ENCODE assay signal across 23 cellular contexts in the genomic region with DNA sequence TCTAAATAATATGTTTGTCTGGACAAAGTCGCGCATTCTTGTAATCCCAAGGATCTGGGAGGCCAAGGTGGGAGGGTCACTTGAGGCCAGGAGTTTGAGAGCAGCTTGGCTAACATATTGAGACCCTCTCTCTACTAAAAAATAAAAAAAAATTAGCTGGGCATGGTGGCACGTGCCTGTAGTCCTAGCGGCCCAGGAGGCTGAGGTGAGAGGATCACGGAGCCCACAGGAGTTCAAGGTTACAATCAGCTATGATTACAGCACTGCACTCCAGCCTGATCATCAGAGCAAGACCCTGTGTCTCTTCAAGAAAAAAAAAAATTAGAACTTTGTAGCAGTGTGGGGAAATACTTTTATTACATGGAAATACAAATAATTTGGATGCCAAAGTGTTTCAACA. TPM values are rescaled to one million over a fixed set of nuclear protein-coding genes. Genes with fewer than 3 reads are reported as not detected.
DNase-seq lines count a peak whose midpoint lies in the region; ATAC-seq, FAIRE-seq and TF ChIP-seq lines count a peak whose summit lies in the region.
"Had no signal": no experiment of that assay in that cellular context is flagged by ENCODE, and none has a peak within 500 bp of the region (broad histone marks: within the 10 kb centered on the region; RNA-seq: fewer than 3 reads in every experiment).

No MANE protein-coding gene starts in this region.

- H3K4me1 ChIP-seq in ascending aorta (peaks cover 6 to 20% of the 10 kb centered on the region in 2 donors), mesenchymal stem cell (ENCODE audit: control insufficient read depth, insufficient read depth, low read depth, low read length) (no peaks in the 10 kb centered on the region), thoracic aorta (ENCODE audit: control insufficient read depth in 1 of 2, low read depth in 2 of 2) (peaks cover 10 to 57% of the 10 kb centered on the region in 2 donors), adrenal gland (replicated peaks in 1 of 2) (peaks cover 14 to 25% of the 10 kb centered on the region in 2 donors)

- H3K27me3 ChIP-seq in ascending aorta = no peaks in the 10 kb centered on the region
- H3K27me3 ChIP-seq in mesenchymal stem cell (ENCODE audit: control insufficient read depth in 1 of 2, insufficient read depth in 1 of 2, low read length in 2 of 2) = peaks cover 0 to 10% of the 10 kb centered on the region in 2 experiments
- H3K27me3 ChIP-seq in thoracic aorta (replicated peaks; ENCODE audit: insufficient read depth) = no peaks in the 10 kb centered on the region
- H3K27me3 ChIP-seq in adrenal gland = no peaks in the 10 kb centered on the region

- no peak overlapping the region for H4K8ac ChIP-seq in mesenchymal stem cell (ENCODE audit: low read length)

- H3K27ac ChIP-seq in ascending aorta = peak overlapping the region; percentile 53 to 73
- H3K27ac ChIP-seq in mesenchymal stem cell (ENCODE audit: low read length, poor library complexity, severe bottlenecking) = no peak overlapping the region
- peak overlapping the region; percentile 58 to 67 for H3K27ac ChIP-seq in thoracic aorta
- no peak overlapping the region for H3K27ac ChIP-seq in adrenal gland
- H3K27ac ChIP-seq: A549, KMS-11, SK-N-MC had no signal

- H3K9me3 ChIP-seq in ascending aorta = no peaks in the 10 kb centered on the region
- H3K9me3 ChIP-seq in mesenchymal stem cell (ENCODE audit: control insufficient read depth, low read length) = no peaks in the 10 kb centered on the region
- H3K9me3 ChIP-seq in thoracic aorta = no peaks in the 10 kb centered on the region
- H3K9me3 ChIP-seq in adrenal gland (replicated peaks in 1 of 3) = no peaks in the 10 kb centered on the region

- H3K4me1 Mint-ChIP-seq in HFFc6 (ENCODE audit: low read depth) = peaks cover 17% of the 10 kb centered on the region
- peaks cover 3% of the 10 kb centered on the region for H3K4me1 Mint-ChIP-seq in activated CD8-positive, alpha-beta T cell treated with anti-CD3 and anti-CD28 coated beads for 36 hours (ENCODE audit: low read depth)
- H3K4me1 Mint-ChIP-seq: CD4-positive, alpha-beta memory T cell; IgD-negative memory B cell had no signal

- DNase-seq in HFFc6 (no peak), ascending aorta (ENCODE audit: low spot score in 2 of 2) (no peak), mesenchymal stem cell (no peak), thoracic aorta (ENCODE audit: low spot score) (no peak), GM12891 (ENCODE audit: insufficient read length, low spot score) (no peak), adrenal gland (no peak)
- no peak for DNase-seq in activated CD8-positive, alpha-beta T cell treated with anti-CD3 and anti-CD28 coated beads for 36 hours
- DNase-seq: CD4-positive, alpha-beta memory T cell; COR-L47; NCI-H1048; NCI-H1417; NCI-H1694; NCI-H2029 treated with DMSO at 0.1 percent for 48 hours; NCI-H526 treated with DMSO at 0.1 percent for 48 hours; SHP77 had no signal

- no peak overlapping the region for H3K23ac ChIP-seq in mesenchymal stem cell (ENCODE audit: low read length in 2 of 2)

- H2BK5ac ChIP-seq in mesenchymal stem cell (ENCODE audit: low read depth, low read length, poor library complexity, severe bottlenecking) = no peak overlapping the region

- 0 out of 2 replicates have a peak overlapping the region, but pooled peaks have one; percentile 4 for H3K27ac Mint-ChIP-seq in HFFc6
- no peak overlapping the region for H3K27ac Mint-ChIP-seq in activated CD8-positive, alpha-beta T cell treated with anti-CD3 and anti-CD28 coated beads for 36 hours
- H3K27ac Mint-ChIP-seq: CD4-positive, alpha-beta memory T cell; IgD-negative memory B cell had no signal

- H2BK120ac ChIP-seq in mesenchymal stem cell (ENCODE audit: low read depth, low read length) = no peak overlapping the region

- TF ChIP-seq POLR2A in GM12891 (IDR thresholded peaks at IDR 0.05; ENCODE audit: low read depth, low read length) = no peak
- TF ChIP-seq POLR2A in adrenal gland (IDR thresholded peaks at IDR 0.05) = no peak

- no peak overlapping the region for H3K18ac ChIP-seq in mesenchymal stem cell (ENCODE audit: low read depth in 1 of 2, low read length in 2 of 2)

- peaks cover 2% of the 10 kb centered on the region for H3K27me3 Mint-ChIP-seq in HFFc6 (ENCODE audit: insufficient read depth)
- peaks cover 9% of the 10 kb centered on the region for H3K27me3 Mint-ChIP-seq in activated CD8-positive, alpha-beta T cell treated with anti-CD3 and anti-CD28 coated beads for 36 hours

- no peak overlapping the region for H3K4me2 ChIP-seq in mesenchymal stem cell (ENCODE audit: low read length, poor library complexity, severe bottlenecking)
- H3K4me2 ChIP-seq: A549, KMS-11 had no signal

- no peak overlapping the region for H2BK12ac ChIP-seq in mesenchymal stem cell (ENCODE audit: low read length in 2 of 2)

- whole genome bisulfite sequencing in mesenchymal stem cell = 73% methylated on average over 3 of the region's 5 CpGs
- 68 to 76% (median 72%) methylated on average over 5 of the region's 5 CpGs for whole genome bisulfite sequencing in adrenal gland, 4 donors

- H3K4ac ChIP-seq in mesenchymal stem cell (ENCODE audit: low read depth in 1 of 2, low read length in 2 of 2) = no peak overlapping the region

- ATAC-seq in thoracic aorta (ENCODE audit: insufficient number of reproducible peaks, low FRiP score, low read depth) = no peak
- no peak for ATAC-seq in activated CD8-positive, alpha-beta T cell treated with anti-CD3 and anti-CD28 coated beads for 36 hours
- ATAC-seq: Panc1 had no signal

- FAIRE-seq in GM12891 (lab: Jason Lieb, UNC) = no peak
- FAIRE-seq: A549, H54 had no signal

- H2BK15ac ChIP-seq in mesenchymal stem cell (ENCODE audit: low read depth, poor library complexity, severe bottlenecking) = no peak overlapping the region

- H2AFZ ChIP-seq in mesenchymal stem cell (ENCODE audit: low read depth, low read length) = no peak overlapping the region

- H3K79me1 ChIP-seq in mesenchymal stem cell (replicated peaks; ENCODE audit: low read length, poor library complexity, severe bottlenecking) = no peaks in the 10 kb centered on the region

- H3K4me3 Mint-ChIP-seq in HFFc6 = no peak overlapping the region; the same call in 1 of the 2 replicates
- H3K4me3 Mint-ChIP-seq in activated CD8-positive, alpha-beta T cell treated with anti-CD3 and anti-CD28 coated beads for 36 hours = no peak overlapping the region
- H3K4me3 Mint-ChIP-seq: CD4-positive, alpha-beta memory T cell; IgD-negative memory B cell had no signal

- CTCF ChIA-PET in activated CD8-positive, alpha-beta T cell treated with anti-CD3 and anti-CD28 coated beads for 36 hours (lab: Charles Lee) = no interaction called here

- H3K36me3 Mint-ChIP-seq in HFFc6 (ENCODE audit: low read depth) = no peaks in the 10 kb centered on the region
- no peaks in the 10 kb centered on the region for H3K36me3 Mint-ChIP-seq in activated CD8-positive, alpha-beta T cell treated with anti-CD3 and anti-CD28 coated beads for 36 hours (ENCODE audit: low read depth)
- H3K36me3 Mint-ChIP-seq: CD4-positive, alpha-beta memory T cell; IgD-negative memory B cell had no signal

- H3K36me3 ChIP-seq in ascending aorta = no peaks in the 10 kb centered on the region
- no peaks in the 10 kb centered on the region for H3K36me3 ChIP-seq in mesenchymal stem cell (ENCODE audit: control insufficient read depth in 1 of 2, insufficient read depth in 2 of 2, low read depth in 1 of 2, low read length in 2 of 2)
- no peaks in the 10 kb centered on the region for H3K36me3 ChIP-seq in thoracic aorta
- no peaks in the 10 kb centered on the region for H3K36me3 ChIP-seq in adrenal gland (replicated peaks in 1 of 2)

- H3K14ac ChIP-seq in mesenchymal stem cell (ENCODE audit: low read length in 2 of 2) = no peak overlapping the region

- no peaks in the 10 kb centered on the region for H3K9me3 Mint-ChIP-seq in HFFc6
- no peaks in the 10 kb centered on the region for H3K9me3 Mint-ChIP-seq in activated CD8-positive, alpha-beta T cell treated with anti-CD3 and anti-CD28 coated beads for 36 hours
- H3K9me3 Mint-ChIP-seq: CD4-positive, alpha-beta memory T cell had no signal

- H2AK5ac ChIP-seq in mesenchymal stem cell (ENCODE audit: low read length, severe bottlenecking) = no peak overlapping the region

- TF ChIP-seq CTCF in HFFc6 (IDR thresholded peaks at IDR 0.05) (no peak), ascending aorta (IDR thresholded peaks at IDR 0.05) (no peak), thoracic aorta (IDR thresholded peaks at IDR 0.05) (no peak), adrenal gland (IDR thresholded peaks at IDR 0.05) (no peak)
- no peak for TF ChIP-seq CTCF in activated CD8-positive, alpha-beta T cell treated with anti-CD3 and anti-CD28 coated beads for 36 hours (IDR thresholded peaks at IDR 0.05)

- peak overlapping the region in 1 of 2 donors; percentile 28 for H3K4me3 ChIP-seq in ascending aorta
- H3K4me3 ChIP-seq in mesenchymal stem cell (ENCODE audit: insufficient read depth in 1 of 2, low read depth in 1 of 2, low read length in 2 of 2) = no peak overlapping the region
- peak overlapping the region; percentile 21 for H3K4me3 ChIP-seq in thoracic aorta
- H3K4me3 ChIP-seq in adrenal gland = no peak overlapping the region
- H3K4me3 ChIP-seq: A549, SK-N-MC had no signal

- intact Hi-C loops in ascending aorta (cut with DNase I) = loop anchor here (2.0 kb wide), 1 partner anchor 37 kb away; the partner anchor contains the start of gene TMEM170A
- intact Hi-C loops in activated CD8-positive, alpha-beta T cell treated with anti-CD3 and anti-CD28 coated beads for 36 hours (cut with micrococcal nuclease) = no loop called here
- intact Hi-C loops in adrenal gland (cut with DNase I) = no loop called here

- H4K91ac ChIP-seq in mesenchymal stem cell (ENCODE audit: low read length) = no peak overlapping the region

- peak overlapping the region; percentile 50 for H3K9ac ChIP-seq in mesenchymal stem cell (ENCODE audit: low read length)
- H3K9ac ChIP-seq: KMS-11 had no signal

- POLR2A ChIA-PET in activated CD8-positive, alpha-beta T cell treated with anti-CD3 and anti-CD28 coated beads for 36 hours (lab: Charles Lee) = no interaction called here

RNA-seq across cellular contexts. Expression of gene CHST6, which starts 6.1 kb away (rescaled TPM):
- total RNA-seq in HFFc6 (2021; fragmentation: NEBNext Ultra II Directional; extraction: Animal tissue kit (Norgen Biotek cat#: 25700)) = under 1 TPM in 2 of 6 experiments, not detected in 4; 0.05 TPM
- 4.4 TPM for total RNA-seq in ascending aorta
- polyA plus RNA-seq in mesenchymal stem cell (2013, experiment 1 of 2) = 0.26 TPM
- polyA plus RNA-seq in mesenchymal stem cell (2013, experiment 2 of 2) = 0.32 TPM
- total RNA-seq in thoracic aorta = 1 to 10 TPM; 7.7 to 8.3 TPM
- polyA plus RNA-seq in GM12891 (2012; ENCODE audit: low read depth, missing spikeins) = 1.0 TPM
- not detected for total RNA-seq in activated CD8-positive, alpha-beta T cell treated with anti-CD3 and anti-CD28 coated beads for 36 hours
- 10 to 100 TPM in 7 of 8 donors, 1 to 10 TPM in 1; 6.6 to 65.8 (median 36.9) TPM for total RNA-seq in adrenal gland
- polyA plus RNA-seq in adrenal gland = 1 to 10 TPM; 3.1 to 6.7 (median 3.1) TPM
- total RNA-seq: G401 had no signal
- polyA plus RNA-seq: CD4-positive, alpha-beta memory T cell had no signal

RNA-seq across cellular contexts. Expression of gene CHST5, which starts 34.5 kb away (rescaled TPM):
- total RNA-seq in HFFc6 (2021; fragmentation: NEBNext Ultra II Directional; extraction: Animal tissue kit (Norgen Biotek cat#: 25700)) = not detected
- not detected for total RNA-seq in ascending aorta
- 0.06 TPM for polyA plus RNA-seq in mesenchymal stem cell (2013, experiment 1 of 2)
- polyA plus RNA-seq in mesenchymal stem cell (2013, experiment 2 of 2) = 0.03 TPM
- under 1 TPM in 1 of 2 donors, not detected in 1; 0.56 TPM for total RNA-seq in thoracic aorta
- 0.15 TPM for polyA plus RNA-seq in GM12891 (2012; ENCODE audit: low read depth, missing spikeins)
- not detected for total RNA-seq in activated CD8-positive, alpha-beta T cell treated with anti-CD3 and anti-CD28 coated beads for 36 hours
- total RNA-seq in adrenal gland = under 1 TPM in 6 of 8 donors, not detected in 2; 0.07 to 0.68 (median 0.29) TPM
- under 1 TPM in 2 of 3 donors, not detected in 1; 0.32 to 0.61 TPM for polyA plus RNA-seq in adrenal gland
- total RNA-seq: CD4-positive, alpha-beta memory T cell; Daoy; G401 had no signal
- polyA plus RNA-seq: CD4-positive, alpha-beta memory T cell; IgD-negative memory B cell had no signal

RNA-seq across cellular contexts. Expression of gene TMEM170A, which starts 36.9 kb away (rescaled TPM):
- 10 to 100 TPM in 4 of 6 experiments, 1 to 10 TPM in 2; 8.2 to 11.7 (median 10.6) TPM for total RNA-seq in HFFc6 (2021; fragmentation: NEBNext Ultra II Directional; extraction: Animal tissue kit (Norgen Biotek cat#: 25700))
- total RNA-seq in ascending aorta (33.0 TPM), thoracic aorta (10 to 100 TPM; 11.6 to 29.6 TPM), adrenal gland (10 to 100 TPM; 19.2 to 39.9 (median 22.7) TPM)
- polyA plus RNA-seq in mesenchymal stem cell (2013, experiment 1 of 2) = 7.8 TPM
- polyA plus RNA-seq in mesenchymal stem cell (2013, experiment 2 of 2) = 8.9 TPM
- polyA plus RNA-seq in GM12891 (2012; ENCODE audit: low read depth, missing spikeins) = 7.9 TPM
- total RNA-seq in activated CD8-positive, alpha-beta T cell treated with anti-CD3 and anti-CD28 coated beads for 36 hours = 10 to 100 TPM; 25.1 to 27.1 TPM
- 10 to 100 TPM in 2 of 3 donors, 1 to 10 TPM in 1; 5.4 to 19.8 (median 10.1) TPM for polyA plus RNA-seq in adrenal gland

RNA-seq across cellular contexts. Expression of gene TMEM231, which starts 54.7 kb away (rescaled TPM):
- 10 to 100 TPM in 3 of 6 experiments, 1 to 10 TPM in 3; 9.0 to 14.5 (median 10.0) TPM for total RNA-seq in HFFc6 (2021; fragmentation: NEBNext Ultra II Directional; extraction: Animal tissue kit (Norgen Biotek cat#: 25700))
- total RNA-seq in ascending aorta = 59.9 TPM
- polyA plus RNA-seq in mesenchymal stem cell (2013, experiment 1 of 2) = 14.5 TPM
- 17.1 TPM for polyA plus RNA-seq in mesenchymal stem cell (2013, experiment 2 of 2)
- 10 to 100 TPM; 10.4 to 11.8 TPM for total RNA-seq in thoracic aorta
- polyA plus RNA-seq in GM12891 (2012; ENCODE audit: low read depth, missing spikeins) = 3.5 TPM
- total RNA-seq in activated CD8-positive, alpha-beta T cell treated with anti-CD3 and anti-CD28 coated beads for 36 hours = 1 to 10 TPM; 4.9 to 5.1 TPM
- total RNA-seq in adrenal gland = 10 to 100 TPM in 3 of 8 donors, 1 to 10 TPM in 5; 6.2 to 11.3 (median 9.5) TPM
- polyA plus RNA-seq in adrenal gland = 10 to 100 TPM in 1 of 3 donors, 1 to 10 TPM in 2; 2.8 to 13.4 (median 4.8) TPM

Comparison
In these comparisons a context has a peak if more than half of its experiments do, and no peak if none do; other contexts are left out.
1. H3K27ac ChIP-seq: peak in ascending aorta (2 of 2) and thoracic aorta (2 of 2); none in mesenchymal stem cell (single experiment) and adrenal gland (0 of 5).